In the genomic region with DNA sequence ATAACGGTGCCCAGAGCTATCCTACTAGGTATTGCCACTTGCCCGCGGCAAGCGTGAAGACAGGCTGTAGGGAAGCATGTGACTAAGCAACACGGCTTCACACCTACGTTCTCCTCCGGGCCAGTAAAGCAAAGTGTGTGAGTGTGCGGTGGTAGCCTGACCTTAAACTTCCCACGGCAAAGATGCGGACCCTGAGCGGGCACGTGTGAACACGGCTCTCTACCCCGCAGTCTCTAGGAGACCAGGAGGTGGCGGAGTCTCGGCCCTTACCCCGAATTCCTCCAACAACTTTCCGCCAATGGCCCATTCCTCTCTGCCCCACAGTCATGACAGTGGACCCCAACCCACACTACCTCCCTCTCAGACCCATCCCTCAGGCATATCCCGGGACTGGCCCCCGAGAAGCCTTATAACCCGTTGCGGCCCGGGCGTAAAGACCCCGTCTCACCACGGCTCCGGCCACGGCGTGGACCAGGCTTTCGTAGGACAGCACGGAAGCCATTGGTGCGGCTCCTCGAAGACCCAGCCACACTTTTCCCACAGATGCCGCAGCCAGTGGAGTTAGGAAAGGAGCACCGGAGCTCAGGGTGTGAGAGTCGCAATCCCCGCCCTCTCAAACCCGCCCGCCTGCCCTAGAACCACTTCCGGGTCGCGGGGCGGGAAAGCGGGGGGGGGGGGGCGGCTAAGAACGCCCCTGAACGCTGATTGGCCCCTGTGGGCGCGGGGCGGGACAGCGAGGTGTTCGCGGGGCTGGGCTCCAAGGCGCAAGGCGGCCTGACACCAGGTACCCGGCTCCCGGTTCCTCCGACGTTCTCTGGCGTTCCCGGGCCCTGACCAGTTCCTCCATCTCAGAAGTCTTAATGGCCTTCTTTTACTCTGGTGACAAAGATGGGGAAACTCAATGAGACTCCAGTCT, we compare ENCODE assay signal across 1 cellular context.
TF ChIP-seq lines count a peak whose summit lies in the region.

A gene with protein sequence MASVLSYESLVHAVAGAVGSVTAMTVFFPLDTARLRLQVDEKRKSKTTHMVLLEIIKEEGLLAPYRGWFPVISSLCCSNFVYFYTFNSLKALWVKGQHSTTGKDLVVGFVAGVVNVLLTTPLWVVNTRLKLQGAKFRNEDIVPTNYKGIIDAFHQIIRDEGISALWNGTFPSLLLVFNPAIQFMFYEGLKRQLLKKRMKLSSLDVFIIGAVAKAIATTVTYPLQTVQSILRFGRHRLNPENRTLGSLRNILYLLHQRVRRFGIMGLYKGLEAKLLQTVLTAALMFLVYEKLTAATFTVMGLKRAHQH (minus strand): TSS at position 600 of the 916 bp plus-strand sequence. CDS start 98 bp downstream, at position 502.

TF ChIP-seq in HepG2, 621 proteins besides CTCF, POLR2A, EP300 and RAD21 (continued from another document and continues in another):
- TF ChIP-seq, protein P1, sequence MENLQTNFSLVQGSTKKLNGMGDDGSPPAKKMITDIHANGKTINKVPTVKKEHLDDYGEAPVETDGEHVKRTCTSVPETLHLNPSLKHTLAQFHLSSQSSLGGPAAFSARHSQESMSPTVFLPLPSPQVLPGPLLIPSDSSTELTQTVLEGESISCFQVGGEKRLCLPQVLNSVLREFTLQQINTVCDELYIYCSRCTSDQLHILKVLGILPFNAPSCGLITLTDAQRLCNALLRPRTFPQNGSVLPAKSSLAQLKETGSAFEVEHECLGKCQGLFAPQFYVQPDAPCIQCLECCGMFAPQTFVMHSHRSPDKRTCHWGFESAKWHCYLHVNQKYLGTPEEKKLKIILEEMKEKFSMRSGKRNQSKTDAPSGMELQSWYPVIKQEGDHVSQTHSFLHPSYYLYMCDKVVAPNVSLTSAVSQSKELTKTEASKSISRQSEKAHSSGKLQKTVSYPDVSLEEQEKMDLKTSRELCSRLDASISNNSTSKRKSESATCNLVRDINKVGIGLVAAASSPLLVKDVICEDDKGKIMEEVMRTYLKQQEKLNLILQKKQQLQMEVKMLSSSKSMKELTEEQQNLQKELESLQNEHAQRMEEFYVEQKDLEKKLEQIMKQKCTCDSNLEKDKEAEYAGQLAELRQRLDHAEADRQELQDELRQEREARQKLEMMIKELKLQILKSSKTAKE (CRISPR knock-in tag; IDR thresholded peaks at IDR 0.05; ENCODE audit: borderline replicate concordance) = no peak
- TF ChIP-seq BCL6 (CRISPR knock-in tag; IDR thresholded peaks at IDR 0.05) (no peak), NFIC (IDR thresholded peaks at IDR 0.05; ENCODE audit: low read length) (no peak), KAT8 (CRISPR knock-in tag; IDR thresholded peaks at IDR 0.05) (peak; percentile 83), ZNF746 (CRISPR knock-in tag; IDR thresholded peaks at IDR 0.05) (peak; percentile 33; the same call in 1 of the 2 replicates), FIP1L1 (IDR thresholded peaks at IDR 0.05; ENCODE audit: borderline replicate concordance, insufficient read depth, low read depth, low read length) (no peak), ZNF747 (CRISPR knock-in tag; IDR thresholded peaks at IDR 0.05; ENCODE audit: borderline replicate concordance) (0 out of 2 replicates have a peak, but pooled peaks have one; percentile 58), RFX1 (IDR thresholded peaks at IDR 0.05) (peak; percentile 19; the same call in 1 of the 2 replicates), FOSL1 (CRISPR knock-in tag; IDR thresholded peaks at IDR 0.05; ENCODE audit: borderline replicate concordance) (no peak), XBP1 (CRISPR knock-in tag; IDR thresholded peaks at IDR 0.05) (no peak), CCAR2 (optimal IDR thresholded peaks at IDR 0.05; ENCODE audit: low read depth, low read length) (no peak), MXD4 (CRISPR knock-in tag; IDR thresholded peaks at IDR 0.05) (peak; percentile 46; the same call in 1 of the 2 replicates), ETV5 (CRISPR knock-in tag; IDR thresholded peaks at IDR 0.05; ENCODE audit: borderline replicate concordance) (no peak), TRIM24 (CRISPR knock-in tag; IDR thresholded peaks at IDR 0.05) (no peak), GPN1 (CRISPR knock-in tag; IDR thresholded peaks at IDR 0.05; ENCODE audit: borderline replicate concordance) (no peak), ZNF484 (CRISPR knock-in tag; IDR thresholded peaks at IDR 0.05; ENCODE audit: borderline replicate concordance, low read depth) (no peak), ZFP1 (CRISPR knock-in tag; IDR thresholded peaks at IDR 0.05) (no peak), RBM22 (optimal IDR thresholded peaks at IDR 0.05; ENCODE audit: low read length) (no peak), HNRNPL (IDR thresholded peaks at IDR 0.05; ENCODE audit: low read depth, low read length) (no peak), IKZF1 (IDR thresholded peaks at IDR 0.05) (no peak), ZNF263 (CRISPR knock-in tag; IDR thresholded peaks at IDR 0.05) (no peak), ZNF549 (CRISPR knock-in tag; IDR thresholded peaks at IDR 0.05) (no peak), KLF13 (CRISPR knock-in tag; IDR thresholded peaks at IDR 0.05) (0 out of 2 replicates have a peak, but pooled peaks have one; percentile 24), HNF4G (IDR thresholded peaks at IDR 0.05; ENCODE audit: borderline replicate concordance, low read depth, low read length) (no peak), HNF4G (CRISPR knock-in tag; IDR thresholded peaks at IDR 0.05; ENCODE audit: borderline replicate concordance, low read depth) (no peak), MLLT10 (CRISPR knock-in tag; IDR thresholded peaks at IDR 0.05) (no peak), SUZ12 (IDR thresholded peaks at IDR 0.05; ENCODE audit: low read depth, low read length) (no peak)
- TF ChIP-seq, protein P2, sequence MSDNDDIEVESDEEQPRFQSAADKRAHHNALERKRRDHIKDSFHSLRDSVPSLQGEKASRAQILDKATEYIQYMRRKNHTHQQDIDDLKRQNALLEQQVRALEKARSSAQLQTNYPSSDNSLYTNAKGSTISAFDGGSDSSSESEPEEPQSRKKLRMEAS (IDR thresholded peaks at IDR 0.05) = peak; percentile 64
- TF ChIP-seq, protein P3, sequence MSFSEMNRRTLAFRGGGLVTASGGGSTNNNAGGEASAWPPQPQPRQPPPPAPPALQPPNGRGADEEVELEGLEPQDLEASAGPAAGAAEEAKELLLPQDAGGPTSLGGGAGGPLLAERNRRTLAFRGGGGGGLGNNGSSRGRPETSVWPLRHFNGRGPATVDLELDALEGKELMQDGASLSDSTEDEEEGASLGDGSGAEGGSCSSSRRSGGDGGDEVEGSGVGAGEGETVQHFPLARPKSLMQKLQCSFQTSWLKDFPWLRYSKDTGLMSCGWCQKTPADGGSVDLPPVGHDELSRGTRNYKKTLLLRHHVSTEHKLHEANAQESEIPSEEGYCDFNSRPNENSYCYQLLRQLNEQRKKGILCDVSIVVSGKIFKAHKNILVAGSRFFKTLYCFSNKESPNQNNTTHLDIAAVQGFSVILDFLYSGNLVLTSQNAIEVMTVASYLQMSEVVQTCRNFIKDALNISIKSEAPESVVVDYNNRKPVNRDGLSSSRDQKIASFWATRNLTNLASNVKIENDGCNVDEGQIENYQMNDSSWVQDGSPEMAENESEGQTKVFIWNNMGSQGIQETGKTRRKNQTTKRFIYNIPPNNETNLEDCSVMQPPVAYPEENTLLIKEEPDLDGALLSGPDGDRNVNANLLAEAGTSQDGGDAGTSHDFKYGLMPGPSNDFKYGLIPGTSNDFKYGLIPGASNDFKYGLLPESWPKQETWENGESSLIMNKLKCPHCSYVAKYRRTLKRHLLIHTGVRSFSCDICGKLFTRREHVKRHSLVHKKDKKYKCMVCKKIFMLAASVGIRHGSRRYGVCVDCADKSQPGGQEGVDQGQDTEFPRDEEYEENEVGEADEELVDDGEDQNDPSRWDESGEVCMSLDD (CRISPR knock-in tag; IDR thresholded peaks at IDR 0.05; ENCODE audit: borderline replicate concordance) = no peak; the same call in 1 of the 2 replicates
- TF ChIP-seq, protein P4, sequence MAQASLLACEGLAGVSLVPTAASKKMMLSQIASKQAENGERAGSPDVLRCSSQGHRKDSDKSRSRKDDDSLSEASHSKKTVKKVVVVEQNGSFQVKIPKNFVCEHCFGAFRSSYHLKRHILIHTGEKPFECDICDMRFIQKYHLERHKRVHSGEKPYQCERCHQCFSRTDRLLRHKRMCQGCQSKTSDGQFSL (CRISPR knock-in tag; IDR thresholded peaks at IDR 0.05) = peak; percentile 97
- TF ChIP-seq, protein P5, sequence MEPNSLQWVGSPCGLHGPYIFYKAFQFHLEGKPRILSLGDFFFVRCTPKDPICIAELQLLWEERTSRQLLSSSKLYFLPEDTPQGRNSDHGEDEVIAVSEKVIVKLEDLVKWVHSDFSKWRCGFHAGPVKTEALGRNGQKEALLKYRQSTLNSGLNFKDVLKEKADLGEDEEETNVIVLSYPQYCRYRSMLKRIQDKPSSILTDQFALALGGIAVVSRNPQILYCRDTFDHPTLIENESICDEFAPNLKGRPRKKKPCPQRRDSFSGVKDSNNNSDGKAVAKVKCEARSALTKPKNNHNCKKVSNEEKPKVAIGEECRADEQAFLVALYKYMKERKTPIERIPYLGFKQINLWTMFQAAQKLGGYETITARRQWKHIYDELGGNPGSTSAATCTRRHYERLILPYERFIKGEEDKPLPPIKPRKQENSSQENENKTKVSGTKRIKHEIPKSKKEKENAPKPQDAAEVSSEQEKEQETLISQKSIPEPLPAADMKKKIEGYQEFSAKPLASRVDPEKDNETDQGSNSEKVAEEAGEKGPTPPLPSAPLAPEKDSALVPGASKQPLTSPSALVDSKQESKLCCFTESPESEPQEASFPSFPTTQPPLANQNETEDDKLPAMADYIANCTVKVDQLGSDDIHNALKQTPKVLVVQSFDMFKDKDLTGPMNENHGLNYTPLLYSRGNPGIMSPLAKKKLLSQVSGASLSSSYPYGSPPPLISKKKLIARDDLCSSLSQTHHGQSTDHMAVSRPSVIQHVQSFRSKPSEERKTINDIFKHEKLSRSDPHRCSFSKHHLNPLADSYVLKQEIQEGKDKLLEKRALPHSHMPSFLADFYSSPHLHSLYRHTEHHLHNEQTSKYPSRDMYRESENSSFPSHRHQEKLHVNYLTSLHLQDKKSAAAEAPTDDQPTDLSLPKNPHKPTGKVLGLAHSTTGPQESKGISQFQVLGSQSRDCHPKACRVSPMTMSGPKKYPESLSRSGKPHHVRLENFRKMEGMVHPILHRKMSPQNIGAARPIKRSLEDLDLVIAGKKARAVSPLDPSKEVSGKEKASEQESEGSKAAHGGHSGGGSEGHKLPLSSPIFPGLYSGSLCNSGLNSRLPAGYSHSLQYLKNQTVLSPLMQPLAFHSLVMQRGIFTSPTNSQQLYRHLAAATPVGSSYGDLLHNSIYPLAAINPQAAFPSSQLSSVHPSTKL (CRISPR knock-in tag; IDR thresholded peaks at IDR 0.05) = 0 out of 2 replicates have a peak, but pooled peaks have one; percentile 4
- TF ChIP-seq, protein P6, sequence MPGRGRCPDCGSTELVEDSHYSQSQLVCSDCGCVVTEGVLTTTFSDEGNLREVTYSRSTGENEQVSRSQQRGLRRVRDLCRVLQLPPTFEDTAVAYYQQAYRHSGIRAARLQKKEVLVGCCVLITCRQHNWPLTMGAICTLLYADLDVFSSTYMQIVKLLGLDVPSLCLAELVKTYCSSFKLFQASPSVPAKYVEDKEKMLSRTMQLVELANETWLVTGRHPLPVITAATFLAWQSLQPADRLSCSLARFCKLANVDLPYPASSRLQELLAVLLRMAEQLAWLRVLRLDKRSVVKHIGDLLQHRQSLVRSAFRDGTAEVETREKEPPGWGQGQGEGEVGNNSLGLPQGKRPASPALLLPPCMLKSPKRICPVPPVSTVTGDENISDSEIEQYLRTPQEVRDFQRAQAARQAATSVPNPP (CRISPR knock-in tag; IDR thresholded peaks at IDR 0.05) = no peak
- TF ChIP-seq, protein P7, sequence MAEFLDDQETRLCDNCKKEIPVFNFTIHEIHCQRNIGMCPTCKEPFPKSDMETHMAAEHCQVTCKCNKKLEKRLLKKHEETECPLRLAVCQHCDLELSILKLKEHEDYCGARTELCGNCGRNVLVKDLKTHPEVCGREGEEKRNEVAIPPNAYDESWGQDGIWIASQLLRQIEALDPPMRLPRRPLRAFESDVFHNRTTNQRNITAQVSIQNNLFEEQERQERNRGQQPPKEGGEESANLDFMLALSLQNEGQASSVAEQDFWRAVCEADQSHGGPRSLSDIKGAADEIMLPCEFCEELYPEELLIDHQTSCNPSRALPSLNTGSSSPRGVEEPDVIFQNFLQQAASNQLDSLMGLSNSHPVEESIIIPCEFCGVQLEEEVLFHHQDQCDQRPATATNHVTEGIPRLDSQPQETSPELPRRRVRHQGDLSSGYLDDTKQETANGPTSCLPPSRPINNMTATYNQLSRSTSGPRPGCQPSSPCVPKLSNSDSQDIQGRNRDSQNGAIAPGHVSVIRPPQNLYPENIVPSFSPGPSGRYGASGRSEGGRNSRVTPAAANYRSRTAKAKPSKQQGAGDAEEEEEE (CRISPR knock-in tag; IDR thresholded peaks at IDR 0.05; ENCODE audit: borderline replicate concordance) = no peak
- TF ChIP-seq, protein P8, sequence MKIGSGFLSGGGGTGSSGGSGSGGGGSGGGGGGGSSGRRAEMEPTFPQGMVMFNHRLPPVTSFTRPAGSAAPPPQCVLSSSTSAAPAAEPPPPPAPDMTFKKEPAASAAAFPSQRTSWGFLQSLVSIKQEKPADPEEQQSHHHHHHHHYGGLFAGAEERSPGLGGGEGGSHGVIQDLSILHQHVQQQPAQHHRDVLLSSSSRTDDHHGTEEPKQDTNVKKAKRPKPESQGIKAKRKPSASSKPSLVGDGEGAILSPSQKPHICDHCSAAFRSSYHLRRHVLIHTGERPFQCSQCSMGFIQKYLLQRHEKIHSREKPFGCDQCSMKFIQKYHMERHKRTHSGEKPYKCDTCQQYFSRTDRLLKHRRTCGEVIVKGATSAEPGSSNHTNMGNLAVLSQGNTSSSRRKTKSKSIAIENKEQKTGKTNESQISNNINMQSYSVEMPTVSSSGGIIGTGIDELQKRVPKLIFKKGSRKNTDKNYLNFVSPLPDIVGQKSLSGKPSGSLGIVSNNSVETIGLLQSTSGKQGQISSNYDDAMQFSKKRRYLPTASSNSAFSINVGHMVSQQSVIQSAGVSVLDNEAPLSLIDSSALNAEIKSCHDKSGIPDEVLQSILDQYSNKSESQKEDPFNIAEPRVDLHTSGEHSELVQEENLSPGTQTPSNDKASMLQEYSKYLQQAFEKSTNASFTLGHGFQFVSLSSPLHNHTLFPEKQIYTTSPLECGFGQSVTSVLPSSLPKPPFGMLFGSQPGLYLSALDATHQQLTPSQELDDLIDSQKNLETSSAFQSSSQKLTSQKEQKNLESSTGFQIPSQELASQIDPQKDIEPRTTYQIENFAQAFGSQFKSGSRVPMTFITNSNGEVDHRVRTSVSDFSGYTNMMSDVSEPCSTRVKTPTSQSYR (CRISPR knock-in tag; IDR thresholded peaks at IDR 0.05; ENCODE audit: borderline replicate concordance) = no peak
- TF ChIP-seq, protein P9, sequence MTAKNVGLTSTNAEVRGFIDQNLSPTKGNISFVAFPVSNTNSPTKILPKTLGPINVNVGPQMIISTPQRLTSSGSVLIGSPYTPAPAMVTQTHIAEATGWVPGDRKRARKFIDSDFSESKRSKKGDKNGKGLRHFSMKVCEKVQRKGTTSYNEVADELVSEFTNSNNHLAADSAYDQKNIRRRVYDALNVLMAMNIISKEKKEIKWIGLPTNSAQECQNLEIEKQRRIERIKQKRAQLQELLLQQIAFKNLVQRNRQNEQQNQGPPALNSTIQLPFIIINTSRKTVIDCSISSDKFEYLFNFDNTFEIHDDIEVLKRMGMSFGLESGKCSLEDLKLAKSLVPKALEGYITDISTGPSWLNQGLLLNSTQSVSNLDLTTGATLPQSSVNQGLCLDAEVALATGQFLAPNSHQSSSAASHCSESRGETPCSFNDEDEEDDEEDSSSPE (CRISPR knock-in tag; IDR thresholded peaks at IDR 0.05) = peak; percentile 86
- TF ChIP-seq, protein P10, sequence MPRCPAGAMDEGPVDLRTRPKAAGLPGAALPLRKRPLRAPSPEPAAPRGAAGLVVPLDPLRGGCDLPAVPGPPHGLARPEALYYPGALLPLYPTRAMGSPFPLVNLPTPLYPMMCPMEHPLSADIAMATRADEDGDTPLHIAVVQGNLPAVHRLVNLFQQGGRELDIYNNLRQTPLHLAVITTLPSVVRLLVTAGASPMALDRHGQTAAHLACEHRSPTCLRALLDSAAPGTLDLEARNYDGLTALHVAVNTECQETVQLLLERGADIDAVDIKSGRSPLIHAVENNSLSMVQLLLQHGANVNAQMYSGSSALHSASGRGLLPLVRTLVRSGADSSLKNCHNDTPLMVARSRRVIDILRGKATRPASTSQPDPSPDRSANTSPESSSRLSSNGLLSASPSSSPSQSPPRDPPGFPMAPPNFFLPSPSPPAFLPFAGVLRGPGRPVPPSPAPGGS (CRISPR knock-in tag; IDR thresholded peaks at IDR 0.05) = no peak; the same call in 1 of the 2 replicates
